24 cellular contexts compared by ENCODE assay signal in the genomic region with DNA sequence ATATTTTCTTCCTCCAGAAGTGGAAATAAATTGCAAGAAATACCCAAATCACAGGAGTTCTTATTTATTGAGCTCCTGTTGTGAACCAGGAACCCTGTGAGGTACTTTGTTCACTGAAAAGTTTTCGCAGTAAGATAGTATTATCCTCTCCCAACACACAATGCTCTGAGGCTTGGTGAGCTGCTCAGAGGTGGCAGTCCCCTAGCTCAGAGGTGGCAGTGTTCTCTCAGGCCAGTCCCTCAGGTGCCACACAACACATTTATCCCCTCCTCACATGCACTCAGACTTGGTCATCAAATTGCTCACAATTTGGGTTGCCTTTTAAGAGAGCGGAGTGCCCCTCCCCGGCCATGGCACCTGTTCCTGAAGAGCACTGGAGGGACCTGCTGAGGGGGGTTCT. TPM values are rescaled to one million over a fixed set of nuclear protein-coding genes. Genes with fewer than 3 reads are reported as not detected.
"Had no signal": no experiment of that assay in that cellular context is flagged by ENCODE, and none has a peak within 500 bp of the region (broad histone marks: within the 10 kb centered on the region; RNA-seq: fewer than 3 reads in every experiment).

No MANE protein-coding gene starts in this region.

- H3K27ac ChIP-seq: KMS-11, SJCRH30 had no signal

- H3K4me3 Mint-ChIP-seq: IgD-negative memory B cell had no signal

- H3K27me3 Mint-ChIP-seq: IgD-negative memory B cell had no signal

- H3K4me3 ChIP-seq: K562, SJCRH30 had no signal

- H3K4me2 ChIP-seq: KMS-11 had no signal

- DNase-seq: Kasumi-1, MM.1S, NCI-H1092 treated with DMSO at 0.1 percent for 48 hours, NCI-H1436, NCI-H187, NCI-H2029, NCI-H2081 treated with DMSO at 0.1 percent for 48 hours, NCI-H2171, NCI-H226, NCI-H446, NCI-H510A, NCI-H524 treated with DMSO at 0.1 percent for 48 hours, NCI-H69, NCI-H774, RPMI8226, SHP77 treated with DMSO at 0.1 percent for 48 hours, SJCRH30 had no signal

- H3K27me3 ChIP-seq: SJCRH30 had no signal

- H3K4me1 ChIP-seq: SJCRH30 had no signal

- H3K9ac ChIP-seq: KMS-11 had no signal

- H3K36me3 ChIP-seq: SJCRH30 had no signal

- FAIRE-seq: K562, RCC 7860 had no signal

- ATAC-seq: SK-N-SH treated with all-trans-retinoic acid at 6 μM for 48 hours had no signal

RNA-seq across cellular contexts. Expression of gene FAM228A, which starts 25.9 kb away (rescaled TPM):
- total RNA-seq: HT1080, K562, M059J, SJCRH30 had no signal
- polyA plus RNA-seq: IgD-negative memory B cell, K562 had no signal
